In genomic region chr9:91143642-91144041, GRCh38 we compare ENCODE assay signal across 24 cellular contexts.
A peak's percentile ranks its signal among the peaks of the same experiment; 100 is the strongest.
DNase-seq lines count a peak whose midpoint lies in the region; ATAC-seq and TF ChIP-seq lines count a peak whose summit lies in the region.
"Had no signal": no experiment of that assay in that cellular context is flagged by ENCODE, and none has a peak within 500 bp of the region (broad histone marks: within the 10 kb centered on the region; RNA-seq: fewer than 3 reads in every experiment).

No MANE protein-coding gene starts in this region.

- peaks cover 12 to 32% of the 10 kb centered on the region in 2 donors for H3K36me3 Mint-ChIP-seq in activated T-cell treated with anti-CD3 and anti-CD28 coated beads, Interleukin-2, amount 50 U/mL, for 72 hours (ENCODE audit: insufficient read depth in 2 of 2)
- H3K36me3 Mint-ChIP-seq in activated T-cell treated with anti-CD3 and anti-CD28 coated beads, Interleukin-2, amount 50 U/mL, for 4 hours (ENCODE audit: insufficient read depth): no peaks in the 10 kb centered on the region
- H3K36me3 Mint-ChIP-seq in activated T-helper 2 cell treated with anti-CD3 and anti-CD28 coated beads, Interferon-gamma antibody, Interleukin-2, Interleukin-4, amounts not matched to agents 10 μg/mL and 5 μg/mL and 100 μg/mL, durations not matched to agents 14 hours and 24 hours and 36 hours (ENCODE audit: low read depth): peaks cover 79% of the 10 kb centered on the region
- H3K36me3 Mint-ChIP-seq in stimulated activated effector memory CD8-positive, alpha-beta T cell treated with anti-CD3 and anti-CD28 coated beads, Interleukin-12 subunit alpha, Interleukin-12 subunit beta, amount 100 ng/mL, for 72 hours: peaks cover 40% of the 10 kb centered on the region
- H3K36me3 Mint-ChIP-seq in CD8-positive, alpha-beta T cell: no peaks in the 10 kb centered on the region

- H3K9me3 Mint-ChIP-seq in activated T-cell treated with anti-CD3 and anti-CD28 coated beads, Interleukin-2, amount 50 U/mL, for 72 hours: peaks cover 6 to 13% of the 10 kb centered on the region in 2 donors
- H3K9me3 Mint-ChIP-seq in activated T-cell treated with anti-CD3 and anti-CD28 coated beads, Interleukin-2, amount 50 U/mL, for 4 hours: no peaks in the 10 kb centered on the region
- H3K9me3 Mint-ChIP-seq in activated T-helper 2 cell treated with anti-CD3 and anti-CD28 coated beads, Interferon-gamma antibody, Interleukin-2, Interleukin-4, amounts not matched to agents 10 μg/mL and 5 μg/mL and 100 μg/mL, durations not matched to agents 14 hours and 24 hours and 36 hours: peaks cover 28% of the 10 kb centered on the region
- H3K9me3 Mint-ChIP-seq in stimulated activated effector memory CD8-positive, alpha-beta T cell treated with anti-CD3 and anti-CD28 coated beads, Interleukin-12 subunit alpha, Interleukin-12 subunit beta, amount 100 ng/mL, for 72 hours: peaks cover 3% of the 10 kb centered on the region
- H3K9me3 Mint-ChIP-seq in CD8-positive, alpha-beta T cell: no peaks in the 10 kb centered on the region
- H3K9me3 Mint-ChIP-seq: CD4-positive, alpha-beta T cell had no signal

- intact Hi-C loops in IMR-90 (cut with micrococcal nuclease): no loop called here
- intact Hi-C loops in activated T-helper 2 cell treated with anti-CD3 and anti-CD28 coated beads, Interferon-gamma antibody, Interleukin-2, Interleukin-4, amounts not matched to agents 10 μg/mL and 5 μg/mL and 100 μg/mL, durations not matched to agents 14 hours and 24 hours and 36 hours (cut with micrococcal nuclease): no loop called here
- intact Hi-C loops in CD8-positive, alpha-beta T cell (cut with DNase I, micrococcal nuclease): no loop called here

- TF ChIP-seq RAD21 in IMR-90 (IDR thresholded peaks at IDR 0.05; ENCODE audit: low read length): no peak

- H3K9me3 ChIP-seq in IMR-90 (ENCODE audit: control insufficient read depth, insufficient read depth, low read length): peaks cover 2% of the 10 kb centered on the region; the same call in 1 of the 2 replicates
- H3K9me3 ChIP-seq in CD8-positive, alpha-beta T cell (ENCODE audit: low read length): no peaks in the 10 kb centered on the region
- H3K9me3 ChIP-seq: A549 had no signal

- no peak overlapping the region for H3K4me3 Mint-ChIP-seq in activated T-cell treated with anti-CD3 and anti-CD28 coated beads, Interleukin-2, amount 50 U/mL, for 72 hours
- H3K4me3 Mint-ChIP-seq in activated T-cell treated with anti-CD3 and anti-CD28 coated beads, Interleukin-2, amount 50 U/mL, for 4 hours: no peak overlapping the region
- no peak overlapping the region for H3K4me3 Mint-ChIP-seq in activated T-helper 2 cell treated with anti-CD3 and anti-CD28 coated beads, Interferon-gamma antibody, Interleukin-2, Interleukin-4, amounts not matched to agents 10 μg/mL and 5 μg/mL and 100 μg/mL, durations not matched to agents 14 hours and 24 hours and 36 hours (ENCODE audit: low read depth)
- no peak overlapping the region for H3K4me3 Mint-ChIP-seq in stimulated activated effector memory CD8-positive, alpha-beta T cell treated with anti-CD3 and anti-CD28 coated beads, Interleukin-12 subunit alpha, Interleukin-12 subunit beta, amount 100 ng/mL, for 72 hours
- H3K4me3 Mint-ChIP-seq in CD8-positive, alpha-beta T cell: no peak overlapping the region
- H3K4me3 Mint-ChIP-seq: CD4-positive, alpha-beta T cell; GM23338; H9 had no signal

- no peak overlapping the region for H3K9ac ChIP-seq in IMR-90 (ENCODE audit: low read depth, low read length)
- H3K9ac ChIP-seq: BLaER1 treated with 17β-estradiol and CSF1 and Interleukin-3, amounts not matched to agents 10 nM and 100 nM had no signal

- H3K4me2 ChIP-seq in IMR-90 (ENCODE audit: low read depth, low read length): no peak overlapping the region
- H3K4me2 ChIP-seq: A549; BLaER1 treated with 17β-estradiol and CSF1 and Interleukin-3, amounts not matched to agents 10 nM and 100 nM; GM23338 had no signal

- no peak for ATAC-seq in activated T-cell treated with anti-CD3 and anti-CD28 coated beads, Interleukin-2, amount 50 U/mL, for 72 hours (replicated peaks in 1 of 2)
- ATAC-seq in activated T-cell treated with anti-CD3 and anti-CD28 coated beads, Interleukin-2, amount 50 U/mL, for 4 hours: no peak
- no peak for ATAC-seq in IMR-90 (ENCODE audit: low read depth)
- ATAC-seq in stimulated activated effector memory CD8-positive, alpha-beta T cell treated with anti-CD3 and anti-CD28 coated beads, Interleukin-12 subunit alpha, Interleukin-12 subunit beta, amount 100 ng/mL, for 72 hours: no peak
- ATAC-seq in CD8-positive, alpha-beta T cell: no peak
- ATAC-seq: A549, GM23338 had no signal

- POLR2A ChIA-PET in IMR-90 (lab: Charles Lee; ENCODE audit: unreplicated experiment): no interaction called here
- POLR2A ChIA-PET in CD8-positive, alpha-beta T cell (lab: Charles Lee): no interaction called here

- TF ChIP-seq CTCF in IMR-90 (conservative IDR thresholded peaks at IDR 0.05; ENCODE audit: low read depth, low read length): no peak
- no peak for TF ChIP-seq CTCF in CD8-positive, alpha-beta T cell (IDR thresholded peaks at IDR 0.05)

- H2AFZ ChIP-seq in IMR-90 (replicated peaks; ENCODE audit: low read length, poor library complexity): peak overlapping the region; percentile 59
- H2AFZ ChIP-seq: GM23338 had no signal

- no peak overlapping the region for H2AK9ac ChIP-seq in IMR-90 (replicated peaks; ENCODE audit: low read depth, low read length, poor library complexity)

- peak overlapping the region; percentile 54; the same call in 1 of the 2 replicates for H3K14ac ChIP-seq in IMR-90 (replicated peaks; ENCODE audit: low read depth, low read length)

- H2AK5ac ChIP-seq in IMR-90 (ENCODE audit: low read depth, low read length): 0 out of 2 replicates have a peak overlapping the region, but pooled peaks have one; percentile 30

- no peak overlapping the region for H4K5ac ChIP-seq in IMR-90 (ENCODE audit: low read depth, low read length)

- peak overlapping the region; percentile 10 for H3K27ac Mint-ChIP-seq in activated T-cell treated with anti-CD3 and anti-CD28 coated beads, Interleukin-2, amount 50 U/mL, for 72 hours
- H3K27ac Mint-ChIP-seq in activated T-helper 2 cell treated with anti-CD3 and anti-CD28 coated beads, Interferon-gamma antibody, Interleukin-2, Interleukin-4, amounts not matched to agents 10 μg/mL and 5 μg/mL and 100 μg/mL, durations not matched to agents 14 hours and 24 hours and 36 hours: peak overlapping the region; percentile 96
- H3K27ac Mint-ChIP-seq in stimulated activated effector memory CD8-positive, alpha-beta T cell treated with anti-CD3 and anti-CD28 coated beads, Interleukin-12 subunit alpha, Interleukin-12 subunit beta, amount 100 ng/mL, for 72 hours: peak overlapping the region; percentile 29
- no peak overlapping the region for H3K27ac Mint-ChIP-seq in CD8-positive, alpha-beta T cell
- H3K27ac Mint-ChIP-seq: CD4-positive, alpha-beta T cell; GM23338; H9 had no signal

- peaks cover 9% of the 10 kb centered on the region for H3K4me1 ChIP-seq in IMR-90 (ENCODE audit: control insufficient read depth, insufficient read depth, low read length)
- peaks cover 4% of the 10 kb centered on the region for H3K4me1 ChIP-seq in CD8-positive, alpha-beta T cell (ENCODE audit: insufficient read depth, low read length)

- H4K91ac ChIP-seq in IMR-90 (ENCODE audit: insufficient read depth, low read depth, low read length): peak overlapping the region; percentile 42; the same call in 1 of the 2 replicates

- peaks cover 66% of the 10 kb centered on the region for H3K4me1 Mint-ChIP-seq in activated T-cell treated with anti-CD3 and anti-CD28 coated beads, Interleukin-2, amount 50 U/mL, for 72 hours (ENCODE audit: low read depth)
- H3K4me1 Mint-ChIP-seq in activated T-cell treated with anti-CD3 and anti-CD28 coated beads, Interleukin-2, amount 50 U/mL, for 4 hours (ENCODE audit: low read depth): peaks cover 34% of the 10 kb centered on the region
- peaks cover 66% of the 10 kb centered on the region for H3K4me1 Mint-ChIP-seq in activated T-helper 2 cell treated with anti-CD3 and anti-CD28 coated beads, Interferon-gamma antibody, Interleukin-2, Interleukin-4, amounts not matched to agents 10 μg/mL and 5 μg/mL and 100 μg/mL, durations not matched to agents 14 hours and 24 hours and 36 hours (ENCODE audit: low read depth)
- peaks cover 59% of the 10 kb centered on the region for H3K4me1 Mint-ChIP-seq in stimulated activated effector memory CD8-positive, alpha-beta T cell treated with anti-CD3 and anti-CD28 coated beads, Interleukin-12 subunit alpha, Interleukin-12 subunit beta, amount 100 ng/mL, for 72 hours
- H3K4me1 Mint-ChIP-seq in CD8-positive, alpha-beta T cell (ENCODE audit: low read depth): peaks cover 17% of the 10 kb centered on the region

- no peak overlapping the region; the same call in 1 of the 2 replicates for H2BK20ac ChIP-seq in IMR-90 (ENCODE audit: low read depth, low read length)

- no peaks in the 10 kb centered on the region for H3K9me1 ChIP-seq in IMR-90 (ENCODE audit: insufficient read depth, low read length)

- no peaks in the 10 kb centered on the region for H3K36me3 ChIP-seq in IMR-90 (ENCODE audit: control insufficient read depth, insufficient read depth, low read length)
- H3K36me3 ChIP-seq in CD8-positive, alpha-beta T cell (ENCODE audit: insufficient read depth, low read length): no peaks in the 10 kb centered on the region

- H2BK120ac ChIP-seq in IMR-90 (ENCODE audit: low read depth, low read length): peak overlapping the region; percentile 26

- peak overlapping the region; percentile 60; the same call in 2 of the 3 replicates for H2BK15ac ChIP-seq in IMR-90 (ENCODE audit: low read depth, low read length)

- dilution Hi-C loops in IMR-90 (cut with HindIII; ENCODE audit: low sequenced_read_pairs, unreplicated experiment): no loop called here

- H3K27me3 Mint-ChIP-seq in activated T-cell treated with anti-CD3 and anti-CD28 coated beads, Interleukin-2, amount 50 U/mL, for 72 hours (ENCODE audit: low read depth): no peaks in the 10 kb centered on the region
- H3K27me3 Mint-ChIP-seq in activated T-cell treated with anti-CD3 and anti-CD28 coated beads, Interleukin-2, amount 50 U/mL, for 4 hours (ENCODE audit: low read depth): no peaks in the 10 kb centered on the region
- H3K27me3 Mint-ChIP-seq in activated T-helper 2 cell treated with anti-CD3 and anti-CD28 coated beads, Interferon-gamma antibody, Interleukin-2, Interleukin-4, amounts not matched to agents 10 μg/mL and 5 μg/mL and 100 μg/mL, durations not matched to agents 14 hours and 24 hours and 36 hours (ENCODE audit: low read depth): no peaks in the 10 kb centered on the region
- H3K27me3 Mint-ChIP-seq in CD8-positive, alpha-beta T cell (ENCODE audit: low read depth): no peaks in the 10 kb centered on the region
- H3K27me3 Mint-ChIP-seq: CD4-positive, alpha-beta T cell had no signal

- no peak overlapping the region for H3K56ac ChIP-seq in IMR-90 (ENCODE audit: extremely low read depth, insufficient read depth, low read length)

- no peak for TF ChIP-seq POLR2A in IMR-90 (IDR thresholded peaks at IDR 0.05; ENCODE audit: low read depth, low read length)

- no peak overlapping the region for H3K18ac ChIP-seq in IMR-90 (ENCODE audit: low read depth, low read length)

- H4K20me1 ChIP-seq in IMR-90 (ENCODE audit: insufficient read depth, low read length): no peaks in the 10 kb centered on the region
- H4K20me1 ChIP-seq: BLaER1 treated with 17β-estradiol and CSF1 and Interleukin-3, amounts not matched to agents 10 nM and 100 nM had no signal

- peak overlapping the region; percentile 31; the same call in 1 of the 2 replicates for H3K23ac ChIP-seq in IMR-90 (ENCODE audit: low read depth, low read length)

- no peaks in the 10 kb centered on the region for H3K27me3 ChIP-seq in IMR-90 (ENCODE audit: control insufficient read depth, insufficient read depth, low read length)
- H3K27me3 ChIP-seq in CD8-positive, alpha-beta T cell (ENCODE audit: insufficient read depth, low read length): no peaks in the 10 kb centered on the region
- H3K27me3 ChIP-seq: BLaER1 treated with 17β-estradiol and CSF1 and Interleukin-3, amounts not matched to agents 10 nM and 100 nM had no signal

- WGBS in IMR-90 (ENCODE audit: extremely low coverage in 2 of 2, insufficient read length in 1 of 2), 2 experiments: 100% methylated on average over 1 of the region's 3 CpGs; no CpG with 5 or more reads in 1 of the 2 experiments

- no peak overlapping the region for H3K27ac ChIP-seq in IMR-90 (ENCODE audit: insufficient read depth, low read length)
- no peak overlapping the region for H3K27ac ChIP-seq in CD8-positive, alpha-beta T cell (ENCODE audit: low read depth, low read length)
- H3K27ac ChIP-seq: A549; BLaER1 treated with 17β-estradiol and CSF1 and Interleukin-3, amounts not matched to agents 10 nM and 100 nM; RWPE1 had no signal

- peak overlapping the region; percentile 29 for H2BK5ac ChIP-seq in IMR-90 (ENCODE audit: low read depth, low read length, poor library complexity, severe bottlenecking)

- H3K4me3 ChIP-seq in IMR-90 (ENCODE audit: insufficient read depth, low read depth, low read length): no peak overlapping the region
- no peak overlapping the region for H3K4me3 ChIP-seq in CD8-positive, alpha-beta T cell (ENCODE audit: low read depth, low read length)
- H3K4me3 ChIP-seq: A549; BLaER1 treated with 17β-estradiol and CSF1 and Interleukin-3, amounts not matched to agents 10 nM and 100 nM; GM23338 had no signal

- peak overlapping the region in 1 of 2 experiments; percentile 33; a peak in 2 of 4 replicates for H4K8ac ChIP-seq in IMR-90 (ENCODE audit: low read depth in 2 of 2, low read length in 2 of 2)

- H3K79me1 ChIP-seq in IMR-90 (ENCODE audit: low read depth in 1 of 2, low read length in 2 of 2): peaks cover 0 to 9% of the 10 kb centered on the region in 2 experiments; a peak in 2 of 4 replicates

- CTCF ChIA-PET in IMR-90 (lab: Yijun Ruan, JAX): no interaction called here
- CTCF ChIA-PET in CD8-positive, alpha-beta T cell (lab: Charles Lee): interaction anchor here (0.6 kb wide), 1 partner anchor 188 kb away, joined by 4 read pairs; no protein-coding TSS in a partner anchor

- DNase-seq in activated T-cell treated with anti-CD3 and anti-CD28 coated beads, Interleukin-2, amount 50 U/mL, for 72 hours: no peak
- no peak for DNase-seq in activated T-cell treated with anti-CD3 and anti-CD28 coated beads, Interleukin-2, amount 50 U/mL, for 4 hours
- DNase-seq in IMR-90 (no peak), GM19238 (ENCODE audit: insufficient read length, low spot score) (no peak)
- no peak for DNase-seq in activated T-helper 2 cell treated with anti-CD3 and anti-CD28 coated beads, Interferon-gamma antibody, Interleukin-2, Interleukin-4, amounts not matched to agents 10 μg/mL and 5 μg/mL and 100 μg/mL, durations not matched to agents 14 hours and 24 hours and 36 hours (ENCODE audit: low spot score)
- DNase-seq in stimulated activated effector memory CD8-positive, alpha-beta T cell treated with anti-CD3 and anti-CD28 coated beads, Interleukin-12 subunit alpha, Interleukin-12 subunit beta, amount 100 ng/mL, for 72 hours (ENCODE audit: low spot score in 2 of 2): no peak
- no peak for DNase-seq in CD8-positive, alpha-beta T cell
- DNase-seq: AML-193; CD4-positive, alpha-beta T cell; COR-L47; DMS53; H9; KBM-7; MM.1S; NCI-H2029; NCI-H446; NCI-H524 treated with DMSO at 0.1 percent for 48 hours; NCI-H82; NK-92 treated with Interleukin-12 subunit alpha and Interleukin-12 subunit beta, amount 100 ng/mL, for 24 hours; SHP77 had no signal

- no TSS peak for BruUV-seq in IMR-90 (replicated peaks; lab: Mats Ljungman, UMichigan)

- in situ Hi-C loops in IMR-90 (cut with MboI; ENCODE audit: low sequenced_read_pairs): no loop called here

- H3K4ac ChIP-seq in IMR-90 (ENCODE audit: low read depth, low read length): peak overlapping the region; percentile 47; the same call in 1 of the 2 replicates
